Comparison of ENCODE assay signal across 19 cellular contexts in the genomic region with DNA sequence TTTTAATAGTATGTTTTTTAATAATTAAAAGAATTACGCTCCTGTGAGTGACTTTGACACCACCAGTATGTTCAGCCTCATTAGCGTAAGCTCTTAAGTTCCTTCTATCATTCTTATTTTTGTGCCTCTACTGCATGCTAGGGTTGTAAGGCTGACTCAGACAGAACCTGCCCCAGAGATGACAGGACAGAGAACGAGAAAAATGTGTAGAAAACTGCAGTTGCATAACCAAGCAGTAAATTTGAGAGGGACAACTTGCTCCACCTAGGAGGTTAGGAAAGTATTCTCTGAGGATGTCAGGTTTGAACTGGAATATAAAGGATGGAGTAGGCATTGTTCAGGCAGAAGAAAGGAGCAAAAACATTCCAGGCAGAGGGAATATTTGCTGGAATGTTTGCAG.
DNase-seq lines count a peak whose midpoint lies in the region; ATAC-seq, FAIRE-seq and TF ChIP-seq lines count a peak whose summit lies in the region.
"Had no signal": no experiment of that assay in that cellular context is flagged by ENCODE, and none has a peak within 500 bp of the region (broad histone marks: within the 10 kb centered on the region; RNA-seq: fewer than 3 reads in every experiment).

No MANE protein-coding gene starts in this region.

- H3K27me3 ChIP-seq in CD4-positive, alpha-beta memory T cell (ENCODE audit: insufficient read depth, low read length), result no peaks in the 10 kb centered on the region
- H3K27me3 ChIP-seq in astrocyte (ENCODE audit: insufficient read depth, low read length) (no peaks in the 10 kb centered on the region), H7 (ENCODE audit: control insufficient read depth, insufficient read depth, low read length) (no peaks in the 10 kb centered on the region), adrenal gland (no peaks in the 10 kb centered on the region)
- no peaks in the 10 kb centered on the region for H3K27me3 ChIP-seq in naive thymus-derived CD4-positive, alpha-beta T cell (ENCODE audit: control insufficient read depth in 2 of 2, insufficient read depth in 2 of 2, low read length in 2 of 2)
- H3K27me3 ChIP-seq: ascending aorta, neutrophil, SJSA1 had no signal

- no peak overlapping the region for H3K9ac ChIP-seq in astrocyte (ENCODE audit: low read length)

- H3K27ac ChIP-seq in CD4-positive, alpha-beta memory T cell (ENCODE audit: low read depth, low read length), result peak overlapping the region; percentile 10
- H3K27ac ChIP-seq in RWPE1, result no peak overlapping the region
- no peak overlapping the region for H3K27ac ChIP-seq in astrocyte (ENCODE audit: low read depth, low read length)
- no peak overlapping the region for H3K27ac ChIP-seq in naive thymus-derived CD4-positive, alpha-beta T cell (ENCODE audit: low read depth, low read length)
- no peak overlapping the region for H3K27ac ChIP-seq in adrenal gland
- H3K27ac ChIP-seq: ascending aorta, neutrophil, SJSA1 had no signal

- H3K4me2 ChIP-seq in astrocyte (ENCODE audit: low read length), result no peak overlapping the region
- H3K4me2 ChIP-seq: smooth muscle cell had no signal

- TF ChIP-seq CTCF in RWPE1 (conservative IDR thresholded peaks at IDR 0.05; ENCODE audit: low read depth) (no peak), astrocyte (IDR thresholded peaks at IDR 0.05; ENCODE audit: insufficient read depth, low read depth, low read length) (no peak), adrenal gland (IDR thresholded peaks at IDR 0.05) (no peak)

- no peaks in the 10 kb centered on the region for H3K9me3 Mint-ChIP-seq in CD4-positive, alpha-beta memory T cell
- no peaks in the 10 kb centered on the region for H3K9me3 Mint-ChIP-seq in astrocyte (ENCODE audit: unreplicated experiment)
- peaks cover 0 to 7% (median 0%) of the 10 kb centered on the region in 11 donors for H3K9me3 Mint-ChIP-seq in naive thymus-derived CD4-positive, alpha-beta T cell

- H3K36me3 ChIP-seq in CD4-positive, alpha-beta memory T cell (ENCODE audit: insufficient read depth, low read length), result peaks cover 40% of the 10 kb centered on the region
- H3K36me3 ChIP-seq in astrocyte (ENCODE audit: insufficient read depth, low read length) (peaks cover 41% of the 10 kb centered on the region), H7 (replicated peaks; ENCODE audit: control insufficient read depth, insufficient read depth, low read length) (no peaks in the 10 kb centered on the region), adrenal gland (replicated peaks in 1 of 2) (peaks cover 0 to 74% of the 10 kb centered on the region in 2 donors)
- peaks cover 17 to 62% (median 21%) of the 10 kb centered on the region in 3 experiments for H3K36me3 ChIP-seq in naive thymus-derived CD4-positive, alpha-beta T cell (ENCODE audit: control insufficient read depth in 2 of 3, insufficient read depth in 3 of 3, low read length in 3 of 3)

- TF ChIP-seq POLR2A in adrenal gland (IDR thresholded peaks at IDR 0.05), result no peak

- no peak overlapping the region for H3K4me3 Mint-ChIP-seq in CD4-positive, alpha-beta memory T cell
- no peak overlapping the region for H3K4me3 Mint-ChIP-seq in astrocyte (ENCODE audit: unreplicated experiment)
- peak overlapping the region in 1 of 10 donors; percentile 32 for H3K4me3 Mint-ChIP-seq in naive thymus-derived CD4-positive, alpha-beta T cell

- intact Hi-C loops in CD4-positive, alpha-beta memory T cell (cut with micrococcal nuclease), result no loop called here
- intact Hi-C loops in naive thymus-derived CD4-positive, alpha-beta T cell (cut with micrococcal nuclease), result loop anchor here (5.0 kb wide), 3 partner anchors 98 to 267 kb away; partner anchors contain the start of genes CISD2 (in 1 of the 2), NFKB1 (in 1 of the 2) and UBE2D3 (in 1 of the 2)
- intact Hi-C loops in adrenal gland (cut with DNase I), result loop anchor here in 1 of 2 donors (10.0 kb wide), 2 partner anchors 95 to 155 kb away; partner anchors contain the start of gene NFKB1

- H3K9me3 ChIP-seq in CD4-positive, alpha-beta memory T cell (ENCODE audit: control insufficient read depth in 1 of 2, low read length in 2 of 2), result no peaks in the 10 kb centered on the region
- H3K9me3 ChIP-seq in astrocyte (ENCODE audit: insufficient read depth, low read depth, low read length) (no peaks in the 10 kb centered on the region), adrenal gland (replicated peaks in 1 of 3) (peaks cover 0 to 2% (median 0%) of the 10 kb centered on the region in 3 donors)
- no peaks in the 10 kb centered on the region for H3K9me3 ChIP-seq in naive thymus-derived CD4-positive, alpha-beta T cell (ENCODE audit: control insufficient read depth in 2 of 3, low read length in 3 of 3)
- H3K9me3 ChIP-seq: ascending aorta, neutrophil, SJSA1 had no signal

- H3K79me2 ChIP-seq in astrocyte (ENCODE audit: insufficient read depth, low read length), result no peaks in the 10 kb centered on the region

- no peaks in the 10 kb centered on the region for H4K20me1 ChIP-seq in astrocyte (ENCODE audit: insufficient read depth, low read length)

- no peak for DNase-seq in CD4-positive, alpha-beta memory T cell
- DNase-seq in RWPE1 (ENCODE audit: low spot score) (peak; percentile 7), astrocyte (ENCODE audit: low read depth) (peak; percentile 1), H7 (no peak), adrenal gland (no peak)
- DNase-seq in naive thymus-derived CD4-positive, alpha-beta T cell, result no peak
- DNase-seq: cerebellar nuclear complex; DMS53; GOT3; KBM-7; MV-4-11; NCI-H1694 treated with DMSO at 0.1 percent for 48 hours; stimulated activated CD4-positive, alpha-beta T cell treated with anti-CD3 and anti-CD28 coated beads, Interleukin-4, amount 100 ng/mL, for 1 hour had no signal

- CTCF ChIA-PET in CD4-positive, alpha-beta memory T cell (lab: Charles Lee; ENCODE audit: partially characterized antibody), result interaction anchor here (0.8 to 2.9 kb wide), 4 partner anchors 13 to 409 kb away, joined by 3 to 22 read pairs (median 3); no protein-coding TSS in a partner anchor
- CTCF ChIA-PET in RWPE1 (lab: Yijun Ruan, JAX), result no interaction called here
- CTCF ChIA-PET in naive thymus-derived CD4-positive, alpha-beta T cell (lab: Charles Lee), result no interaction called here

- POLR2A ChIA-PET in CD4-positive, alpha-beta memory T cell (lab: Charles Lee; ENCODE audit: partially characterized antibody), result interaction anchor here (1.3 to 5.9 kb wide), 4 partner anchors 13 to 229 kb away, joined by 3 to 35 read pairs (median 4); partner anchors contain the start of gene UBE2D3
- POLR2A ChIA-PET in RWPE1 (lab: Yijun Ruan, JAX; ENCODE audit: low non-redundant PET), result no interaction called here
- POLR2A ChIA-PET in naive thymus-derived CD4-positive, alpha-beta T cell (lab: Charles Lee), result interaction anchor here (0.6 to 2.3 kb wide), 5 partner anchors 15 to 408 kb away, joined by 3 to 6 read pairs (median 3); partner anchors contain the start of gene NFKB1

- H3K4me1 ChIP-seq in CD4-positive, alpha-beta memory T cell (ENCODE audit: insufficient read depth, low read length), result peaks cover 66% of the 10 kb centered on the region
- H3K4me1 ChIP-seq in astrocyte (ENCODE audit: insufficient read depth, low read length), result peaks cover 5% of the 10 kb centered on the region
- peaks cover 27 to 39% of the 10 kb centered on the region in 2 donors for H3K4me1 ChIP-seq in naive thymus-derived CD4-positive, alpha-beta T cell (ENCODE audit: control insufficient read depth in 2 of 2, insufficient read depth in 2 of 2, low read length in 2 of 2)
- peaks cover 0 to 5% of the 10 kb centered on the region in 2 donors for H3K4me1 ChIP-seq in adrenal gland (replicated peaks in 1 of 2)
- H3K4me1 ChIP-seq: ascending aorta, SJSA1 had no signal

- H3K27ac Mint-ChIP-seq in CD4-positive, alpha-beta memory T cell, result peak overlapping the region in 5 of 7 donors; percentile 31 to 91 (median 84)
- no peak overlapping the region for H3K27ac Mint-ChIP-seq in astrocyte (ENCODE audit: unreplicated experiment)
- peak overlapping the region in 6 of 9 donors; percentile 28 to 87 (median 71) for H3K27ac Mint-ChIP-seq in naive thymus-derived CD4-positive, alpha-beta T cell

- peaks cover 52 to 87% (median 68%) of the 10 kb centered on the region in 4 donors for H3K4me1 Mint-ChIP-seq in CD4-positive, alpha-beta memory T cell
- H3K4me1 Mint-ChIP-seq in astrocyte (ENCODE audit: low read depth, unreplicated experiment), result peaks cover 23% of the 10 kb centered on the region
- H3K4me1 Mint-ChIP-seq in naive thymus-derived CD4-positive, alpha-beta T cell, result peaks cover 30 to 84% (median 74%) of the 10 kb centered on the region in 7 donors

- no peak for FAIRE-seq in astrocyte (lab: Jason Lieb, UNC)

- H3K36me3 Mint-ChIP-seq in CD4-positive, alpha-beta memory T cell, result peaks cover 77 to 81% of the 10 kb centered on the region in 2 donors
- H3K36me3 Mint-ChIP-seq in astrocyte (ENCODE audit: low read depth, unreplicated experiment), result peaks cover 29% of the 10 kb centered on the region
- H3K36me3 Mint-ChIP-seq in naive thymus-derived CD4-positive, alpha-beta T cell, result peaks cover 27 to 78% (median 73%) of the 10 kb centered on the region in 5 donors

- no peak overlapping the region for H3K4me3 ChIP-seq in CD4-positive, alpha-beta memory T cell (ENCODE audit: low read length in 2 of 2)
- H3K4me3 ChIP-seq in astrocyte (ENCODE audit: insufficient read depth, low read depth, low read length) (no peak overlapping the region), H7 (ENCODE audit: insufficient read depth, low read depth, low read length) (no peak overlapping the region), adrenal gland (no peak overlapping the region)
- H3K4me3 ChIP-seq in naive thymus-derived CD4-positive, alpha-beta T cell (ENCODE audit: low read length), result no peak overlapping the region
- H3K4me3 ChIP-seq: ascending aorta, SJSA1, smooth muscle cell had no signal

- no peak for ATAC-seq in naive thymus-derived CD4-positive, alpha-beta T cell
- ATAC-seq in GM21390 (IDR thresholded peaks at IDR 0.05; ENCODE audit: unreplicated experiment) (no peak), HG02588 (IDR thresholded peaks at IDR 0.05; ENCODE audit: unreplicated experiment) (no peak)

- no peaks in the 10 kb centered on the region for H3K27me3 Mint-ChIP-seq in CD4-positive, alpha-beta memory T cell
- no peaks in the 10 kb centered on the region for H3K27me3 Mint-ChIP-seq in astrocyte (ENCODE audit: low read depth, unreplicated experiment)
- H3K27me3 Mint-ChIP-seq in naive thymus-derived CD4-positive, alpha-beta T cell, result no peaks in the 10 kb centered on the region

- WGBS in adrenal gland, 4 donors, result 74 to 82% (median 78%) methylated on average over 3 of the region's 3 CpGs

- H2AFZ ChIP-seq in astrocyte (ENCODE audit: low read depth, low read length), result no peak overlapping the region

Comparison
In these comparisons a context has a peak if more than half of its experiments do, and no peak if none do; other contexts are left out.
1. DNase-seq: peak in RWPE1 (single experiment) and astrocyte (single experiment); none in CD4-positive, alpha-beta memory T cell (0 of 5), naive thymus-derived CD4-positive, alpha-beta T cell (0 of 9), H7 (single experiment) and adrenal gland (0 of 7).